Comparison of ENCODE assay signal across 22 cellular contexts in the genomic region with DNA sequence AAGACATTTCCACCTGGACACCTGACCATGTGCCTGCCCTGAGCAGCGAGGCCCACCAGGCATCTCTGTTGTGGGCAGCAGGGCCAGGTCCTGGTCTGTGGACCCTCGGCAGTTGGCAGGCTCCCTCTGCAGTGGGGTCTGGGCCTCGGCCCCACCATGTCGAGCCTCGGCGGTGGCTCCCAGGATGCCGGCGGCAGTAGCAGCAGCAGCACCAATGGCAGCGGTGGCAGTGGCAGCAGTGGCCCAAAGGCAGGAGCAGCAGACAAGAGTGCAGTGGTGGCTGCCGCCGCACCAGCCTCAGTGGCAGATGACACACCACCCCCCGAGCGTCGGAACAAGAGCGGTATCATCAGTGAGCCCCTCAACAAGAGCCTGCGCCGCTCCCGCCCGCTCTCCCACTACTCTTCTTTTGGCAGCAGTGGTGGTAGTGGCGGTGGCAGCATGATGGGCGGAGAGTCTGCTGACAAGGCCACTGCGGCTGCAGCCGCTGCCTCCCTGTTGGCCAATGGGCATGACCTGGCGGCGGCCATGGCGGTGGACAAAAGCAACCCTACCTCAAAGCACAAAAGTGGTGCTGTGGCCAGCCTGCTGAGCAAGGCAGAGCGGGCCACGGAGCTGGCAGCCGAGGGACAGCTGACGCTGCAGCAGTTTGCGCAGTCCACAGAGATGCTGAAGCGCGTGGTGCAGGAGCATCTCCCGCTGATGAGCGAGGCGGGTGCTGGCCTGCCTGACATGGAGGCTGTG. TPM values are rescaled to one million over a fixed set of nuclear protein-coding genes. Genes with fewer than 3 reads are reported as not detected.
DNase-seq lines count a peak whose midpoint lies in the region; ATAC-seq, FAIRE-seq and TF ChIP-seq lines count a peak whose summit lies in the region.
"Had no signal": no experiment of that assay in that cellular context is flagged by ENCODE, and none has a peak within 500 bp of the region (broad histone marks: within the 10 kb centered on the region; RNA-seq: fewer than 3 reads in every experiment).

No MANE protein-coding gene starts in this region.

- H3K4me1 Mint-ChIP-seq in activated CD8-positive, alpha-beta T cell treated with anti-CD3 and anti-CD28 coated beads for 36 hours (ENCODE audit: low read depth) = peaks cover 13% of the 10 kb centered on the region
- H3K4me1 Mint-ChIP-seq in activated CD4-positive, alpha-beta T cell treated with anti-CD3 and anti-CD28 coated beads, Interleukin-2, amount 10 ng/mL, durations not matched to agents 7 days and 5 days = peaks cover 3% of the 10 kb centered on the region

- H3K4me2 ChIP-seq in HepG2 (ENCODE audit: low read depth, low read length) = no peak overlapping the region
- H3K4me2 ChIP-seq: PC-9 had no signal

- H3K36me3 Mint-ChIP-seq in activated CD8-positive, alpha-beta T cell treated with anti-CD3 and anti-CD28 coated beads for 36 hours (ENCODE audit: low read depth) = no peaks in the 10 kb centered on the region
- no peaks in the 10 kb centered on the region for H3K36me3 Mint-ChIP-seq in activated CD4-positive, alpha-beta T cell treated with anti-CD3 and anti-CD28 coated beads, Interleukin-2, amount 10 ng/mL, durations not matched to agents 7 days and 5 days (ENCODE audit: low read depth)

- H3K9me3 ChIP-seq in HepG2 (ENCODE audit: low read length) (no peaks in the 10 kb centered on the region), gastrocnemius medialis (no peaks in the 10 kb centered on the region)
- H3K9me3 ChIP-seq: HAP-1, MG63, SJSA1 had no signal

- H3K4me1 ChIP-seq in HepG2 (ENCODE audit: insufficient read depth, low read length) (peaks cover 27% of the 10 kb centered on the region), gastrocnemius medialis (peaks cover 47 to 70% of the 10 kb centered on the region in 2 donors)
- H3K4me1 ChIP-seq: HAP-1, SJSA1 had no signal

- no peak for TF ChIP-seq RAD21 in HepG2 (CRISPR knock-in tag; IDR thresholded peaks at IDR 0.05)

- H3K4me3 Mint-ChIP-seq in activated CD8-positive, alpha-beta T cell treated with anti-CD3 and anti-CD28 coated beads for 36 hours = no peak overlapping the region
- H3K4me3 Mint-ChIP-seq in activated CD4-positive, alpha-beta T cell treated with anti-CD3 and anti-CD28 coated beads, Interleukin-2, amount 10 ng/mL, durations not matched to agents 7 days and 5 days = no peak overlapping the region
- H3K4me3 Mint-ChIP-seq: B cell; CD4-positive, alpha-beta T cell had no signal

- no peaks in the 10 kb centered on the region for H3K27me3 Mint-ChIP-seq in activated CD8-positive, alpha-beta T cell treated with anti-CD3 and anti-CD28 coated beads for 36 hours
- H3K27me3 Mint-ChIP-seq in activated CD4-positive, alpha-beta T cell treated with anti-CD3 and anti-CD28 coated beads, Interleukin-2, amount 10 ng/mL, durations not matched to agents 7 days and 5 days = no peaks in the 10 kb centered on the region
- H3K27me3 Mint-ChIP-seq: B cell; CD4-positive, alpha-beta T cell had no signal

- 97% methylated on average over 11 of the region's 36 CpGs for WGBS in HepG2 (ENCODE audit: low lambda C conversion rate)

- no peak for ATAC-seq in HepG2
- no peak for ATAC-seq in gastrocnemius medialis
- no peak for ATAC-seq in activated CD8-positive, alpha-beta T cell treated with anti-CD3 and anti-CD28 coated beads for 36 hours

- in situ Hi-C loops in HepG2 (cut with HindIII; ENCODE audit: extremely low pct_ligation_motif_present, low pct_unique_long_range_greater_than_20kb) (no loop called here), gastrocnemius medialis (cut with MboI; ENCODE audit: low sequenced_read_pairs in 4 of 4) (no loop called here)

- POLR2A ChIA-PET in HepG2 (lab: Yijun Ruan, JAX) = no interaction called here
- POLR2A ChIA-PET in activated CD8-positive, alpha-beta T cell treated with anti-CD3 and anti-CD28 coated beads for 36 hours (lab: Charles Lee) = interaction anchor here (1.0 kb wide), 1 partner anchor 10 kb away, joined by 3 read pairs; no protein-coding TSS in a partner anchor
- POLR2A ChIA-PET in activated CD4-positive, alpha-beta T cell treated with anti-CD3 and anti-CD28 coated beads, Interleukin-2, amount 10 ng/mL, durations not matched to agents 7 days and 5 days (lab: Charles Lee) = no interaction called here

- no peak overlapping the region for H3K4me3 ChIP-seq in HepG2 (replicated peaks in 1 of 3; ENCODE audit: insufficient read depth in 1 of 3, low read depth in 2 of 3, low read length in 3 of 3)
- H3K4me3 ChIP-seq in gastrocnemius medialis = no peak overlapping the region
- H3K4me3 ChIP-seq: HAP-1, MG63, PC-9, SJSA1 had no signal

- no peak overlapping the region for H3K9ac ChIP-seq in HepG2 (ENCODE audit: insufficient read depth, low read depth, low read length)

- BruUV-seq in HepG2 (replicated peaks; lab: Mats Ljungman, UMichigan) = no TSS peak

- H3K36me3 ChIP-seq in HepG2 (replicated peaks in 1 of 2; ENCODE audit: control insufficient read depth in 1 of 2, insufficient read depth in 2 of 2, low read length in 2 of 2) (peaks cover 18 to 51% of the 10 kb centered on the region in 2 experiments; a peak in 4 of 5 replicates), gastrocnemius medialis (peaks cover 0 to 12% of the 10 kb centered on the region in 2 donors)
- H3K36me3 ChIP-seq: HAP-1 had no signal

- H3K9me3 Mint-ChIP-seq in activated CD8-positive, alpha-beta T cell treated with anti-CD3 and anti-CD28 coated beads for 36 hours = no peaks in the 10 kb centered on the region
- no peaks in the 10 kb centered on the region for H3K9me3 Mint-ChIP-seq in activated CD4-positive, alpha-beta T cell treated with anti-CD3 and anti-CD28 coated beads, Interleukin-2, amount 10 ng/mL, durations not matched to agents 7 days and 5 days
- H3K9me3 Mint-ChIP-seq: CD4-positive, alpha-beta T cell had no signal

- H3K27ac Mint-ChIP-seq in activated CD8-positive, alpha-beta T cell treated with anti-CD3 and anti-CD28 coated beads for 36 hours = no peak overlapping the region
- H3K27ac Mint-ChIP-seq in activated CD4-positive, alpha-beta T cell treated with anti-CD3 and anti-CD28 coated beads, Interleukin-2, amount 10 ng/mL, durations not matched to agents 7 days and 5 days = no peak overlapping the region
- H3K27ac Mint-ChIP-seq: CD4-positive, alpha-beta T cell had no signal

- no peak overlapping the region for H2AFZ ChIP-seq in HepG2 (ENCODE audit: low read length)
- H2AFZ ChIP-seq: PC-9 had no signal

- CTCF ChIA-PET in HepG2 (lab: Yijun Ruan, JAX; ENCODE audit: low intra/inter-chr PET ratio, low total read pairs) = no interaction called here
- CTCF ChIA-PET in activated CD8-positive, alpha-beta T cell treated with anti-CD3 and anti-CD28 coated beads for 36 hours (lab: Charles Lee) = interaction anchor here (3.2 kb wide), 1 partner anchor 47 kb away, joined by 15 read pairs; no protein-coding TSS in a partner anchor
- CTCF ChIA-PET in activated CD4-positive, alpha-beta T cell treated with anti-CD3 and anti-CD28 coated beads, Interleukin-2, amount 10 ng/mL, durations not matched to agents 7 days and 5 days (lab: Charles Lee) = no interaction called here

- H3K27me3 ChIP-seq in HepG2 (ENCODE audit: control insufficient read depth in 1 of 2, insufficient read depth in 2 of 2, low read length in 2 of 2) (no peaks in the 10 kb centered on the region), gastrocnemius medialis (no peaks in the 10 kb centered on the region)
- H3K27me3 ChIP-seq: MG63, SJSA1 had no signal

- DNase-seq in HepG2 (ENCODE audit: low spot score) (no peak), gastrocnemius medialis (no peak), HuH-7.5 (ENCODE audit: low spot score) (no peak), AG20443 (ENCODE audit: low spot score) (no peak)
- DNase-seq in activated CD8-positive, alpha-beta T cell treated with anti-CD3 and anti-CD28 coated beads for 36 hours = no peak
- DNase-seq in activated CD4-positive, alpha-beta T cell treated with anti-CD3 and anti-CD28 coated beads, Interleukin-2, amount 10 ng/mL, durations not matched to agents 7 days and 5 days = no peak
- DNase-seq: CD4-positive, alpha-beta T cell; DND-41; MG63; NCI-H1092; NCI-H146; NCI-H2081; NCI-H510A treated with DMSO at 0.1 percent for 48 hours; NCI-H82; PC-9 had no signal

- no peak for FAIRE-seq in HepG2 (lab: Jason Lieb, UNC)
- FAIRE-seq: D721Med, G401.6 had no signal

- peak overlapping the region; percentile 91 for H3K27ac ChIP-seq in angular gyrus (ENCODE audit: low read depth, low read length)
- H3K27ac ChIP-seq in cingulate gyrus (ENCODE audit: low read depth, low read length) = peak overlapping the region; percentile 99
- no peak overlapping the region for H3K27ac ChIP-seq in HepG2 (ENCODE audit: extremely low read length, insufficient read depth, low read length)
- H3K27ac ChIP-seq in gastrocnemius medialis = peak overlapping the region; percentile 97 to 99 (median 98)
- H3K27ac ChIP-seq: PC-9, SJSA1 had no signal

- TF ChIP-seq CTCF in HepG2 (CRISPR knock-in tag; IDR thresholded peaks at IDR 0.05) (no peak), gastrocnemius medialis (IDR thresholded peaks at IDR 0.05 in 4 of 5, conservative IDR thresholded peaks at IDR 0.05 in 1 of 5) (no peak)
- no peak for TF ChIP-seq CTCF in activated CD8-positive, alpha-beta T cell treated with anti-CD3 and anti-CD28 coated beads for 36 hours (IDR thresholded peaks at IDR 0.05)

- no peak for TF ChIP-seq EP300 in HepG2 (IDR thresholded peaks at IDR 0.05; ENCODE audit: low read depth in 2 of 2, low read length in 2 of 2)
- TF ChIP-seq EP300 in HepG2 (CRISPR knock-in tag; IDR thresholded peaks at IDR 0.05; ENCODE audit: borderline replicate concordance) = no peak

- TF ChIP-seq POLR2A in HepG2 (IDR thresholded peaks at IDR 0.05; ENCODE audit: insufficient read depth in 1 of 2, low read depth in 2 of 2, low read length in 2 of 2) (no peak), gastrocnemius medialis (IDR thresholded peaks at IDR 0.05) (no peak)

- intact Hi-C loops in HepG2 (cut with micrococcal nuclease; ENCODE audit: unreplicated experiment) (no loop called here), gastrocnemius medialis (cut with DNase I; ENCODE audit: low total_unique reads) (loop anchor here (10.0 kb wide), 1 partner anchor 266 kb away; no protein-coding TSS in a partner anchor)
- intact Hi-C loops in activated CD8-positive, alpha-beta T cell treated with anti-CD3 and anti-CD28 coated beads for 36 hours (cut with micrococcal nuclease) = no loop called here

- peaks cover 14% of the 10 kb centered on the region for H3K79me2 ChIP-seq in HepG2 (ENCODE audit: insufficient read depth, low read length)

- peaks cover 18% of the 10 kb centered on the region for H4K20me1 ChIP-seq in HepG2 (ENCODE audit: insufficient read depth, low read length)

RNA-seq across cellular contexts. Expression of a gene that starts 32.4 kb away (rescaled TPM):
- 30.7 and 33.0 TPM in 2 replicates for total RNA-seq in HepG2 (2016; rRNA removed; fragmentation: Illumina TruSeq; extraction: Trizol)
- 7.4 and 8.6 TPM in 2 replicates for total RNA-seq in HepG2 (2016; cell fraction: cytosol; rRNA removed; fragmentation: Illumina TruSeq; extraction: Trizol; ENCODE audit: low read depth)
- 30.5 and 33.5 TPM in 2 replicates for total RNA-seq in HepG2 (2016; cell fraction: insoluble cytoplasmic fraction; rRNA removed; fragmentation: Illumina TruSeq; extraction: Trizol)
- 32.7 and 37.9 TPM in 2 replicates for total RNA-seq in HepG2 (2016; cell fraction: membrane; rRNA removed; fragmentation: Illumina TruSeq; extraction: Trizol)
- total RNA-seq in HepG2 (2016; cell fraction: nucleus; rRNA removed; fragmentation: Illumina TruSeq; extraction: Trizol) = 17.6 and 21.1 TPM in 2 replicates
- 27.9 and 32.3 TPM in 2 replicates for polyA plus RNA-seq in HepG2 (2011; rRNA removed)
- 20.7 and 35.7 TPM in 2 replicates for polyA plus RNA-seq in HepG2 (2011; cell fraction: cytosol; rRNA removed)
- 20.0 and 30.1 TPM in 2 replicates for polyA plus RNA-seq in HepG2 (2011; cell fraction: nucleus; rRNA removed)
- polyA plus RNA-seq in HepG2 (2012) = 21.9 and 26.2 TPM in 2 replicates
- 7.7 and 8.6 TPM in 2 replicates for polyA plus RNA-seq in HepG2 (2016; cell fraction: cytosol; fragmentation: Illumina TruSeq; extraction: Trizol; ENCODE audit: low read depth)
- 46.9 and 51.9 TPM in 2 replicates for polyA plus RNA-seq in HepG2 (2016; cell fraction: insoluble cytoplasmic fraction; fragmentation: Illumina TruSeq; extraction: Trizol; ENCODE audit: low read depth)
- 30.1 and 31.3 TPM in 2 replicates for polyA plus RNA-seq in HepG2 (2016; cell fraction: membrane; fragmentation: Illumina TruSeq; extraction: Trizol; ENCODE audit: low read depth)
- 39.0 and 44.0 TPM in 2 replicates for polyA plus RNA-seq in HepG2 (2016; cell fraction: nucleus; fragmentation: Illumina TruSeq; extraction: Trizol; ENCODE audit: insufficient read depth, low read depth)
- polyA minus RNA-seq in HepG2 (2011; rRNA and poly(A)+ RNA removed; ENCODE audit: low replicate concordance) = 13.2 and 63.5 TPM in 2 replicates
- polyA minus RNA-seq in HepG2 (2011; cell fraction: cytosol; rRNA and poly(A)+ RNA removed) = 26.9 and 37.6 TPM in 2 replicates
- 18.7 and 20.6 TPM in 2 replicates for polyA minus RNA-seq in HepG2 (2011; cell fraction: nucleus; rRNA and poly(A)+ RNA removed)
- total RNA-seq in gastrocnemius medialis = 10 to 100 TPM; 38.5 to 83.8 (median 60.9) TPM
- total RNA-seq in activated CD8-positive, alpha-beta T cell treated with anti-CD3 and anti-CD28 coated beads for 36 hours = 1 to 10 TPM; 3.5 to 4.3 TPM
- total RNA-seq in activated CD4-positive, alpha-beta T cell treated with anti-CD3 and anti-CD28 coated beads, Interleukin-2, amount 10 ng/mL, durations not matched to agents 7 days and 5 days = 1 to 10 TPM in 1 of 2 experiments, under 1 TPM in 1; 0.99 to 1.9 TPM
